18 cellular contexts compared by ENCODE assay signal in the genomic region with DNA sequence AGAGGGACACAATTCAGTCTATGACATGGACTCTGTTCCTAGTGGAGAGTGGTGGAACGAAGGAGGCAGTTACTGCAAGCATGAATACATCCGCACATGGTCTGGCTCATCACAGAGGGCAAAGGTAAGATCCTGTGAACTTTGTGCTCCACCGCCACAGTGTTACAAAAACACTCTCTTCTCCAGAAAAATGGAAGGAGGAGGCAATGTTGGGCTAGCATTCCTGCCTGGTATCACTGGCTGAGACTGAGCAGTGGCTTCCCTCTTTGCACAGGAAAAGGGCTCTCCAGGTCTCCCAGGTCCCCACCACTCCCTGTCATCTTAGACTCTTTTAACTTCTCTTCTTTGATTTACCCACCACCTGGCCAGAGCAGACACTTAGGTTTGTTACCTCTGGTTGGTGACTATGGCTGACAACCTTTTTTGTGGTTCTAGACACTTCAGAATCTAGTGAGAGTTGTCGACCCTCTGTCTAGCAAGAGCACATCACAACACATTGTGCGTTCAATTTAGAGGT. TPM values are rescaled to one million over a fixed set of nuclear protein-coding genes. Genes with fewer than 3 reads are reported as not detected.
DNase-seq lines count a peak whose midpoint lies in the region; ATAC-seq and TF ChIP-seq lines count a peak whose summit lies in the region.
"Had no signal": no experiment of that assay in that cellular context is flagged by ENCODE, and none has a peak within 500 bp of the region (broad histone marks: within the 10 kb centered on the region; RNA-seq: fewer than 3 reads in every experiment).

No MANE protein-coding gene starts in this region.

- H3K14ac ChIP-seq in trophoblast cell (ENCODE audit: low read length), result no peak overlapping the region

- H3K4me3 Mint-ChIP-seq in activated CD4-positive, alpha-beta T cell treated with anti-CD3 and anti-CD28 coated beads for 36 hours, result peak overlapping the region; percentile 1
- H3K4me3 Mint-ChIP-seq in activated CD4-positive, alpha-beta T cell treated with anti-CD3 and anti-CD28 coated beads, Interleukin-2, amount 10 ng/mL, durations not matched to agents 7 days and 5 days, result no peak overlapping the region
- no peak overlapping the region for H3K4me3 Mint-ChIP-seq in chondrocyte (ENCODE audit: unreplicated experiment)
- H3K4me3 Mint-ChIP-seq: activated CD4-positive, alpha-beta memory T cell treated with anti-CD3 and anti-CD28 coated beads, Interleukin-2, amount 10 ng/mL, durations not matched to agents 7 days and 5 days had no signal

- TF ChIP-seq CTCF in epithelial cell of proximal tubule (conservative IDR thresholded peaks at IDR 0.05; ENCODE audit: low read depth, low read length), result no peak
- TF ChIP-seq CTCF in chondrocyte (IDR thresholded peaks at IDR 0.05), result no peak

- H3K4me2 ChIP-seq in trophoblast cell (ENCODE audit: low read length), result no peak overlapping the region
- H3K4me2 ChIP-seq: BLaER1 had no signal

- no peak overlapping the region for H4K8ac ChIP-seq in trophoblast cell (ENCODE audit: low read depth, low read length)

- H3K27me3 ChIP-seq in trophoblast cell (ENCODE audit: insufficient read depth, low read length) (no peaks in the 10 kb centered on the region), SJCRH30 (no peaks in the 10 kb centered on the region)
- H3K27me3 ChIP-seq: BLaER1, MG63, SJSA1, tibial nerve had no signal

- H3K79me1 ChIP-seq in trophoblast cell (ENCODE audit: low read length), result peaks cover 5% of the 10 kb centered on the region

- CTCF ChIA-PET in activated CD4-positive, alpha-beta T cell treated with anti-CD3 and anti-CD28 coated beads for 36 hours (lab: Charles Lee), result no interaction called here
- CTCF ChIA-PET in activated CD4-positive, alpha-beta T cell treated with anti-CD3 and anti-CD28 coated beads, Interleukin-2, amount 10 ng/mL, durations not matched to agents 7 days and 5 days (lab: Charles Lee), result interaction anchor here (1.2 kb wide), 1 partner anchor 76 kb away, joined by 3 read pairs; no protein-coding TSS in a partner anchor

- H3K9me3 Mint-ChIP-seq in activated CD4-positive, alpha-beta T cell treated with anti-CD3 and anti-CD28 coated beads for 36 hours (ENCODE audit: low read depth), result peaks cover 3% of the 10 kb centered on the region
- H3K9me3 Mint-ChIP-seq in activated CD4-positive, alpha-beta T cell treated with anti-CD3 and anti-CD28 coated beads, Interleukin-2, amount 10 ng/mL, durations not matched to agents 7 days and 5 days, result no peaks in the 10 kb centered on the region
- H3K9me3 Mint-ChIP-seq in chondrocyte (ENCODE audit: low read depth), result peaks cover 7% of the 10 kb centered on the region
- H3K9me3 Mint-ChIP-seq: activated CD4-positive, alpha-beta memory T cell treated with anti-CD3 and anti-CD28 coated beads, Interleukin-2, amount 10 ng/mL, durations not matched to agents 7 days and 5 days; effector memory CD8-positive, alpha-beta T cell had no signal

- H3K9ac ChIP-seq in trophoblast cell (ENCODE audit: low read length), result no peak overlapping the region
- H3K9ac ChIP-seq: BLaER1 had no signal

- no peak overlapping the region for H2BK5ac ChIP-seq in trophoblast cell (ENCODE audit: low read depth, low read length, poor library complexity)

- no peak overlapping the region for H2BK120ac ChIP-seq in trophoblast cell (ENCODE audit: insufficient read depth, low read length, poor library complexity)

- WGBS in trophoblast cell (ENCODE audit: extremely low coverage, insufficient coverage, insufficient read length), result no CpG with 5 or more reads among the region's 5 CpGs

- H3K27me3 Mint-ChIP-seq in activated CD4-positive, alpha-beta T cell treated with anti-CD3 and anti-CD28 coated beads for 36 hours, result no peaks in the 10 kb centered on the region
- no peaks in the 10 kb centered on the region for H3K27me3 Mint-ChIP-seq in activated CD4-positive, alpha-beta T cell treated with anti-CD3 and anti-CD28 coated beads, Interleukin-2, amount 10 ng/mL, durations not matched to agents 7 days and 5 days
- no peaks in the 10 kb centered on the region for H3K27me3 Mint-ChIP-seq in chondrocyte (ENCODE audit: low read depth)
- H3K27me3 Mint-ChIP-seq: activated CD4-positive, alpha-beta memory T cell treated with anti-CD3 and anti-CD28 coated beads, Interleukin-2, amount 10 ng/mL, durations not matched to agents 7 days and 5 days; effector memory CD8-positive, alpha-beta T cell had no signal

- H3K4ac ChIP-seq in trophoblast cell (ENCODE audit: low read depth, low read length), result no peak overlapping the region

- intact Hi-C loops in activated CD4-positive, alpha-beta T cell treated with anti-CD3 and anti-CD28 coated beads for 36 hours (cut with DNase I, micrococcal nuclease), result loop anchor here (2.0 to 5.0 kb wide), 4 partner anchors 40 to 465 kb away; a partner anchor contains a TSS

- H2BK12ac ChIP-seq in trophoblast cell (ENCODE audit: low read length), result no peak overlapping the region

- H3K27ac ChIP-seq in trophoblast cell (ENCODE audit: low read depth, low read length) (no peak overlapping the region), SJCRH30 (no peak overlapping the region)
- H3K27ac ChIP-seq: BLaER1, SJSA1, tibial nerve, WERI-Rb-1 had no signal

- H3K36me3 ChIP-seq in trophoblast cell (ENCODE audit: control insufficient read depth in 1 of 2, insufficient read depth in 2 of 2, low read length in 2 of 2) (no peaks in the 10 kb centered on the region), SJCRH30 (no peaks in the 10 kb centered on the region)
- H3K36me3 ChIP-seq: HAP-1, tibial nerve had no signal

- peaks cover 24% of the 10 kb centered on the region for H3K4me1 Mint-ChIP-seq in activated CD4-positive, alpha-beta T cell treated with anti-CD3 and anti-CD28 coated beads for 36 hours
- peaks cover 25% of the 10 kb centered on the region for H3K4me1 Mint-ChIP-seq in activated CD4-positive, alpha-beta T cell treated with anti-CD3 and anti-CD28 coated beads, Interleukin-2, amount 10 ng/mL, durations not matched to agents 7 days and 5 days
- H3K4me1 Mint-ChIP-seq in chondrocyte (ENCODE audit: low read depth), result peaks cover 12% of the 10 kb centered on the region

- no peak overlapping the region for H4K91ac ChIP-seq in trophoblast cell (ENCODE audit: low read depth, low read length)

- H3K79me2 ChIP-seq in trophoblast cell (ENCODE audit: control insufficient read depth, insufficient read depth, low read length, poor library complexity), result no peaks in the 10 kb centered on the region

- peaks cover 13% of the 10 kb centered on the region for H3K36me3 Mint-ChIP-seq in activated CD4-positive, alpha-beta T cell treated with anti-CD3 and anti-CD28 coated beads for 36 hours (ENCODE audit: low read depth)
- H3K36me3 Mint-ChIP-seq in activated CD4-positive, alpha-beta T cell treated with anti-CD3 and anti-CD28 coated beads, Interleukin-2, amount 10 ng/mL, durations not matched to agents 7 days and 5 days (ENCODE audit: low read depth), result peaks cover 11% of the 10 kb centered on the region
- H3K36me3 Mint-ChIP-seq in chondrocyte (ENCODE audit: low read depth), result peaks cover 8% of the 10 kb centered on the region

- H3K27ac Mint-ChIP-seq in activated CD4-positive, alpha-beta T cell treated with anti-CD3 and anti-CD28 coated beads for 36 hours, result no peak overlapping the region
- no peak overlapping the region for H3K27ac Mint-ChIP-seq in activated CD4-positive, alpha-beta T cell treated with anti-CD3 and anti-CD28 coated beads, Interleukin-2, amount 10 ng/mL, durations not matched to agents 7 days and 5 days
- H3K27ac Mint-ChIP-seq in chondrocyte (ENCODE audit: unreplicated experiment), result no peak overlapping the region
- H3K27ac Mint-ChIP-seq: activated CD4-positive, alpha-beta memory T cell treated with anti-CD3 and anti-CD28 coated beads, Interleukin-2, amount 10 ng/mL, durations not matched to agents 7 days and 5 days; effector memory CD8-positive, alpha-beta T cell had no signal

- peak overlapping the region; percentile 10 for H2AFZ ChIP-seq in trophoblast cell (ENCODE audit: insufficient read depth, low read length, poor library complexity)

- no peak for DNase-seq in activated CD4-positive, alpha-beta T cell treated with anti-CD3 and anti-CD28 coated beads for 36 hours
- DNase-seq in activated CD4-positive, alpha-beta T cell treated with anti-CD3 and anti-CD28 coated beads, Interleukin-2, amount 10 ng/mL, durations not matched to agents 7 days and 5 days, result no peak
- peak; percentile 44 for DNase-seq in Jurkat, Clone E6-1 (ENCODE audit: low read depth, low spot score)
- DNase-seq in epithelial cell of proximal tubule (ENCODE audit: low read depth) (peak; percentile 13), trophoblast cell (no peak), chondrocyte (ENCODE audit: low spot score) (no peak), SJCRH30 (no peak)
- DNase-seq: activated CD4-positive, alpha-beta memory T cell treated with anti-CD3 and anti-CD28 coated beads, Interleukin-2, amount 10 ng/mL, durations not matched to agents 7 days and 5 days; cerebellar nuclear complex; MG63; stimulated activated naive CD8-positive, alpha-beta T cell treated with anti-CD3 and anti-CD28 coated beads, Interleukin-15, Interleukin-2, amounts not matched to agents 100 U/mL and 50 U/mL, for 24 hours; WERI-Rb-1 had no signal

- H4K12ac ChIP-seq in trophoblast cell (ENCODE audit: low read depth, low read length), result no peak overlapping the region

- H3K23ac ChIP-seq in trophoblast cell (ENCODE audit: low read length), result no peak overlapping the region

- ATAC-seq in activated CD4-positive, alpha-beta T cell treated with anti-CD3 and anti-CD28 coated beads for 36 hours, result no peak
- no peak for ATAC-seq in HG03039 (IDR thresholded peaks at IDR 0.05; ENCODE audit: unreplicated experiment)
- ATAC-seq: effector memory CD8-positive, alpha-beta T cell; stimulated activated naive CD8-positive, alpha-beta T cell treated with anti-CD3 and anti-CD28 coated beads, Interleukin-15, Interleukin-2, amounts not matched to agents 100 U/mL and 50 U/mL, for 24 hours had no signal

- H3K9me3 ChIP-seq in trophoblast cell (ENCODE audit: insufficient read depth, low read depth, low read length) (no peaks in the 10 kb centered on the region), SJCRH30 (replicated peaks) (peaks cover 2% of the 10 kb centered on the region; the same call in 1 of the 2 replicates)
- H3K9me3 ChIP-seq: HAP-1, SJSA1, tibial nerve had no signal

- H3K18ac ChIP-seq in trophoblast cell (ENCODE audit: low read length), result no peak overlapping the region

- no peak overlapping the region for H2AK5ac ChIP-seq in trophoblast cell (ENCODE audit: low read length)

- POLR2A ChIA-PET in activated CD4-positive, alpha-beta T cell treated with anti-CD3 and anti-CD28 coated beads for 36 hours (lab: Charles Lee), result no interaction called here
- POLR2A ChIA-PET in activated CD4-positive, alpha-beta T cell treated with anti-CD3 and anti-CD28 coated beads, Interleukin-2, amount 10 ng/mL, durations not matched to agents 7 days and 5 days (lab: Charles Lee), result no interaction called here

- H3K4me1 ChIP-seq in trophoblast cell (ENCODE audit: control insufficient read depth in 1 of 2, insufficient read depth in 2 of 2, low read length in 2 of 2) (no peaks in the 10 kb centered on the region), SJCRH30 (no peaks in the 10 kb centered on the region)
- H3K4me1 ChIP-seq: HAP-1 had no signal

- H3K4me3 ChIP-seq in Jurkat, Clone E6-1 (ENCODE audit: low read length), result no peak overlapping the region
- H3K4me3 ChIP-seq in epithelial cell of proximal tubule (ENCODE audit: low read depth, low read length) (no peak overlapping the region), trophoblast cell (ENCODE audit: low read depth, low read length) (no peak overlapping the region), SJCRH30 (no peak overlapping the region)
- H3K4me3 ChIP-seq: BLaER1, HAP-1, MG63, SJSA1, tibial nerve had no signal

RNA-seq across cellular contexts. Expression of a gene that starts 1.5 kb away (rescaled TPM):
- 10 to 100 TPM; 19.6 to 20.7 TPM for total RNA-seq in activated CD4-positive, alpha-beta T cell treated with anti-CD3 and anti-CD28 coated beads for 36 hours
- total RNA-seq in activated CD4-positive, alpha-beta T cell treated with anti-CD3 and anti-CD28 coated beads, Interleukin-2, amount 10 ng/mL, durations not matched to agents 7 days and 5 days, result 10 to 100 TPM; 16.6 to 17.1 TPM
- polyA plus RNA-seq in Jurkat, Clone E6-1 (2012; ENCODE audit: insufficient read depth, insufficient read length), result 21.4 TPM
- total RNA-seq in epithelial cell of proximal tubule (10.1 and 20.6 TPM in 2 replicates), chondrocyte (12.2 to 20.8 TPM (median 12.5 TPM) in 3 replicates)
- polyA plus RNA-seq in trophoblast cell (2013), result 6.7 and 7.2 TPM in 2 replicates
- 10.6 and 11.4 TPM in 2 replicates for total RNA-seq in SJCRH30 (2014; rRNA removed; shearing (Covaris generic))

RNA-seq across cellular contexts. Expression of a gene that starts 28.2 kb away (rescaled TPM):
- total RNA-seq in activated CD4-positive, alpha-beta T cell treated with anti-CD3 and anti-CD28 coated beads for 36 hours, result 10 to 100 TPM; 97.0 to 99.9 TPM
- total RNA-seq in activated CD4-positive, alpha-beta T cell treated with anti-CD3 and anti-CD28 coated beads, Interleukin-2, amount 10 ng/mL, durations not matched to agents 7 days and 5 days, result 10 to 100 TPM; 58.3 to 58.7 TPM
- 90.6 TPM for polyA plus RNA-seq in Jurkat, Clone E6-1 (2012; ENCODE audit: insufficient read depth, insufficient read length)
- total RNA-seq in epithelial cell of proximal tubule, result 82.7 and 148 TPM in 2 replicates
- 22.0 and 22.5 TPM in 2 replicates for polyA plus RNA-seq in trophoblast cell (2013)
- 18.8 to 32.1 TPM (median 19.5 TPM) in 3 replicates for total RNA-seq in chondrocyte
- total RNA-seq in SJCRH30 (2014; rRNA removed; shearing (Covaris generic)), result 133 and 135 TPM in 2 replicates

Comparison
In these comparisons a context has a peak if more than half of its experiments do, and no peak if none do; other contexts are left out.
1. DNase-seq: peak in Jurkat, Clone E6-1 (single experiment) and epithelial cell of proximal tubule (single experiment); none in activated CD4-positive, alpha-beta T cell treated with anti-CD3 and anti-CD28 coated beads for 36 hours (single experiment), activated CD4-positive, alpha-beta T cell treated with anti-CD3 and anti-CD28 coated beads, Interleukin-2, amount 10 ng/mL, durations not matched to agents 7 days and 5 days (single experiment), trophoblast cell (0 of 2), chondrocyte (single experiment) and SJCRH30 (0 of 2).